ENCODE assay signal across 9 cellular contexts in genomic region chr13:30572859-30573275, GRCh38. TPM values are rescaled to one million over a fixed set of nuclear protein-coding genes. Genes with fewer than 3 reads are reported as not detected.
DNase-seq lines count a peak whose midpoint lies in the region; ATAC-seq, FAIRE-seq and TF ChIP-seq lines count a peak whose summit lies in the region.
"Had no signal": no experiment of that assay in that cellular context is flagged by ENCODE, and none has a peak within 500 bp of the region (broad histone marks: within the 10 kb centered on the region; RNA-seq: fewer than 3 reads in every experiment).

No MANE protein-coding gene starts in this region.

- no peak overlapping the region for H3K23ac ChIP-seq in mesenchymal stem cell (ENCODE audit: low read length in 2 of 2)

- peak overlapping the region; percentile 89 for H3K9ac ChIP-seq in mesenchymal stem cell (ENCODE audit: low read length)

- no CpG with 5 or more reads among the region's 1 CpG for WGBS in mesenchymal stem cell

- H2BK120ac ChIP-seq in mesenchymal stem cell (ENCODE audit: low read depth, low read length) = no peak overlapping the region

- H3K14ac ChIP-seq in mesenchymal stem cell (ENCODE audit: low read length in 2 of 2) = no peak overlapping the region

- H2BK15ac ChIP-seq in mesenchymal stem cell (ENCODE audit: low read depth, poor library complexity, severe bottlenecking) = no peak overlapping the region

- H4K8ac ChIP-seq in mesenchymal stem cell (ENCODE audit: low read length) = no peak overlapping the region

- peaks cover 2% of the 10 kb centered on the region for H3K4me1 ChIP-seq in mesenchymal stem cell (ENCODE audit: control insufficient read depth, insufficient read depth, low read depth, low read length)

- H3K4me2 ChIP-seq in mesenchymal stem cell (ENCODE audit: low read length, poor library complexity, severe bottlenecking) = peak overlapping the region; percentile 16

- no peak overlapping the region for H3K18ac ChIP-seq in mesenchymal stem cell (ENCODE audit: low read depth in 1 of 2, low read length in 2 of 2)

- intact Hi-C loops in Right ventricle myocardium inferior (cut with DNase I) = loop anchor here (10.0 kb wide), 1 partner anchor 438 kb away; no protein-coding TSS in a partner anchor
- intact Hi-C loops in cardiac septum (cut with DNase I) = loop anchor here (1.0 to 10.0 kb wide), 3 partner anchors 44 to 438 kb away; partner anchors contain the start of gene USPL1

- ATAC-seq in Right ventricle myocardium inferior (peak; percentile 68), HG02642 (IDR thresholded peaks at IDR 0.05; ENCODE audit: poor library complexity, unreplicated experiment) (peak; percentile 64), HG03469 (IDR thresholded peaks at IDR 0.05; ENCODE audit: unreplicated experiment) (no peak)

- H3K9me3 ChIP-seq in mesenchymal stem cell (ENCODE audit: control insufficient read depth, low read length) = no peaks in the 10 kb centered on the region

- TF ChIP-seq CTCF in coronary artery (IDR thresholded peaks at IDR 0.05) = no peak

- H3K27me3 ChIP-seq in mesenchymal stem cell (ENCODE audit: control insufficient read depth in 1 of 2, insufficient read depth in 1 of 2, low read length in 2 of 2) = no peaks in the 10 kb centered on the region

- H3K4ac ChIP-seq in mesenchymal stem cell (ENCODE audit: low read depth in 1 of 2, low read length in 2 of 2) = no peak overlapping the region

- peak overlapping the region; percentile 62 for H3K4me3 ChIP-seq in coronary artery
- peak overlapping the region in 1 of 2 experiments; percentile 72 for H3K4me3 ChIP-seq in mesenchymal stem cell (ENCODE audit: insufficient read depth in 1 of 2, low read depth in 1 of 2, low read length in 2 of 2)
- H3K4me3 ChIP-seq: lung had no signal

- no peaks in the 10 kb centered on the region for H3K36me3 ChIP-seq in mesenchymal stem cell (ENCODE audit: control insufficient read depth in 1 of 2, insufficient read depth in 2 of 2, low read depth in 1 of 2, low read length in 2 of 2)

- FAIRE-seq in RCC 7860 (lab: Jason Lieb, UNC) = peak; percentile 77

- DNase-seq in Right ventricle myocardium inferior (ENCODE audit: missing footprints) (no peak), cardiac septum (ENCODE audit: low spot score) (no peak), RCC 7860 (ENCODE audit: low spot score) (peak; percentile 41), coronary artery (ENCODE audit: low spot score) (no peak), mesenchymal stem cell (peak; percentile 76), HuH-7 (ENCODE audit: low spot score) (no peak)

- H2BK12ac ChIP-seq in mesenchymal stem cell (ENCODE audit: low read length in 2 of 2) = no peak overlapping the region

- H3K79me1 ChIP-seq in mesenchymal stem cell (replicated peaks; ENCODE audit: low read length, poor library complexity, severe bottlenecking) = peaks cover 5% of the 10 kb centered on the region

- no peak overlapping the region for H4K91ac ChIP-seq in mesenchymal stem cell (ENCODE audit: low read length)

- no peak overlapping the region for H2AK5ac ChIP-seq in mesenchymal stem cell (ENCODE audit: low read length, severe bottlenecking)

- H3K27ac ChIP-seq in coronary artery (peak overlapping the region in 1 of 2 donors; percentile 18), mesenchymal stem cell (ENCODE audit: low read length, poor library complexity, severe bottlenecking) (peak overlapping the region; percentile 61)

- no peak overlapping the region for H2BK5ac ChIP-seq in mesenchymal stem cell (ENCODE audit: low read depth, low read length, poor library complexity, severe bottlenecking)

- H2AFZ ChIP-seq in mesenchymal stem cell (ENCODE audit: low read depth, low read length) = no peak overlapping the region

RNA-seq across cellular contexts. Expression of gene USPL1, which starts 44.9 kb away (rescaled TPM):
- total RNA-seq in Right ventricle myocardium inferior = 10.3 TPM
- total RNA-seq in cardiac septum = 9.8 TPM
- 14.2 TPM for polyA plus RNA-seq in mesenchymal stem cell (2013, experiment 1 of 2)
- polyA plus RNA-seq in mesenchymal stem cell (2013, experiment 2 of 2) = 13.5 TPM

Comparison
In these comparisons a context has a peak if more than half of its experiments do, and no peak if none do; other contexts are left out.
1. DNase-seq: peak in RCC 7860 (single experiment) and mesenchymal stem cell (single experiment); none in Right ventricle myocardium inferior (single experiment), cardiac septum (single experiment), coronary artery (single experiment) and HuH-7 (single experiment).